Comparison of ENCODE assay signal across 8 cellular contexts in genomic region chr10:79982486-79982800, GRCh38. TPM values are rescaled to one million over a fixed set of nuclear protein-coding genes. Genes with fewer than 3 reads are reported as not detected.
DNase-seq lines count a peak whose midpoint lies in the region; ATAC-seq, FAIRE-seq and TF ChIP-seq lines count a peak whose summit lies in the region.

No MANE protein-coding gene starts in this region.

- intact Hi-C loops in esophagus squamous epithelium (cut with DNase I), result no loop called here
- intact Hi-C loops in ovary (cut with DNase I), result no loop called here

- H3K4me3 ChIP-seq in esophagus squamous epithelium (peak overlapping the region; percentile 52 to 81 (median 66)), ovary (peak overlapping the region; percentile 53)

- peaks cover 0 to 35% (median 0%) of the 10 kb centered on the region in 4 donors for H3K27me3 ChIP-seq in esophagus squamous epithelium
- no peaks in the 10 kb centered on the region for H3K27me3 ChIP-seq in ovary

- no peak for TF ChIP-seq CTCF in C4-2B (conservative IDR thresholded peaks at IDR 0.05)
- no peak for TF ChIP-seq CTCF in esophagus squamous epithelium (IDR thresholded peaks at IDR 0.05)
- no peak for TF ChIP-seq CTCF in ovary (IDR thresholded peaks at IDR 0.05)

- TF ChIP-seq EP300 in ovary (IDR thresholded peaks at IDR 0.05), result no peak

- DNase-seq in NCI-H1105 (lab: John Stamatoyannopoulos, UW) (peak; percentile 30), esophagus squamous epithelium (lab: John Stamatoyannopoulos, UW) (no peak), ovary (no peak), ACHN (no peak), RCC 7860 (ENCODE audit: low spot score) (no peak)

- WGBS in esophagus squamous epithelium, 2 donors, result 31 to 33% methylated on average over 4 of the region's 11 CpGs
- 6 to 12% (median 8%) methylated on average over 11 of the region's 11 CpGs for WGBS in ovary, 3 donors

- H3K4me1 ChIP-seq in esophagus squamous epithelium (peaks cover 6 to 55% (median 8%) of the 10 kb centered on the region in 3 donors), ovary (ENCODE audit: insufficient read depth) (peaks cover 2% of the 10 kb centered on the region)

- H3K36me3 ChIP-seq in esophagus squamous epithelium (no peaks in the 10 kb centered on the region), ovary (no peaks in the 10 kb centered on the region)

- FAIRE-seq in RCC 7860 (lab: Jason Lieb, UNC), result no peak

- ATAC-seq in HG03095 (IDR thresholded peaks at IDR 0.05; ENCODE audit: unreplicated experiment), result no peak
- ATAC-seq in HG02885 (IDR thresholded peaks at IDR 0.05; ENCODE audit: poor library complexity, unreplicated experiment), result no peak

- TF ChIP-seq POLR2A in esophagus squamous epithelium (IDR thresholded peaks at IDR 0.05) (no peak), ovary (IDR thresholded peaks at IDR 0.05) (no peak)

- in situ Hi-C loops in ACHN (cut with HindIII; ENCODE audit: low pct_ligation_motif_present, low pct_unique_long_range_greater_than_20kb, low sequenced_read_pairs), result no loop called here

- H3K9me3 ChIP-seq in esophagus squamous epithelium, result no peaks in the 10 kb centered on the region
- no peaks in the 10 kb centered on the region for H3K9me3 ChIP-seq in ovary

- H3K27ac ChIP-seq in C4-2B (peak overlapping the region; percentile 40; the same call in 1 of the 2 replicates), esophagus squamous epithelium (peak overlapping the region; percentile 81 to 96 (median 88)), ovary (no peak overlapping the region)

RNA-seq across cellular contexts. Expression of gene SFTPD, which starts 33.5 kb away (rescaled TPM):
- total RNA-seq in esophagus squamous epithelium (1 to 10 TPM in 2 of 4 donors, under 1 TPM in 2; 0.83 to 1.2 (median 1.0) TPM), ovary (1 to 10 TPM in 2 of 7 donors, under 1 TPM in 3, not detected in 2; 0.28 to 2.2 (median 0.32) TPM)
- polyA plus RNA-seq in ovary, result under 1 TPM; 0.15 to 0.16 TPM

Comparison
In these comparisons a context has a peak if more than half of its experiments do, and no peak if none do; other contexts are left out.
1. H3K27ac ChIP-seq: peak in C4-2B (single experiment) and esophagus squamous epithelium (4 of 4); none in ovary (0 of 2).